17 cellular contexts compared by ENCODE assay signal in genomic region chr4:153532227-153532626, GRCh38.
DNase-seq lines count a peak whose midpoint lies in the region; ATAC-seq lines count a peak whose summit lies in the region.
"Had no signal": no experiment of that assay in that cellular context is flagged by ENCODE, and none has a peak within 500 bp of the region (broad histone marks: within the 10 kb centered on the region; RNA-seq: fewer than 3 reads in every experiment).

No MANE protein-coding gene starts in this region.

- POLR2A ChIA-PET in activated CD8-positive, alpha-beta T cell treated with anti-CD3 and anti-CD28 coated beads, Interleukin-2, amount 10 ng/mL, durations not matched to agents 7 days and 5 days (lab: Charles Lee), result interaction anchor here (0.6 to 1.0 kb wide), 4 partner anchors 9 to 67 kb away, joined by 3 to 5 read pairs (median 3); partner anchors contain the start of gene TMEM131L

- intact Hi-C loops in activated T-helper 1 cell treated with anti-CD3 and anti-CD28 coated beads, Interleukin-12 subunit alpha, Interleukin-12 subunit beta, Interleukin-2, Interleukin-4 antibody, amounts not matched to agents 30 ng/mL and 10 ng/mL and 1 ng/mL, durations not matched to agents 14 hours and 24 hours and 36 hours (cut with micrococcal nuclease), result no loop called here

- no peaks in the 10 kb centered on the region for H3K27me3 Mint-ChIP-seq in stimulated activated naive CD8-positive, alpha-beta T cell treated with anti-CD3 and anti-CD28 coated beads, Interleukin-15, Interleukin-2, amounts not matched to agents 100 ng/mL and 50 ng/mL, for 24 hours
- no peaks in the 10 kb centered on the region for H3K27me3 Mint-ChIP-seq in activated CD8-positive, alpha-beta T cell treated with anti-CD3 and anti-CD28 coated beads, Interleukin-2, amount 10 ng/mL, durations not matched to agents 7 days and 5 days (ENCODE audit: low read depth)
- no peaks in the 10 kb centered on the region for H3K27me3 Mint-ChIP-seq in naive B cell
- peaks cover 3% of the 10 kb centered on the region for H3K27me3 Mint-ChIP-seq in activated T-helper 1 cell treated with anti-CD3 and anti-CD28 coated beads, Interleukin-12 subunit alpha, Interleukin-12 subunit beta, Interleukin-2, Interleukin-4 antibody, amounts not matched to agents 30 ng/mL and 10 ng/mL and 1 ng/mL, durations not matched to agents 14 hours and 24 hours and 36 hours (ENCODE audit: insufficient read depth)
- H3K27me3 Mint-ChIP-seq: activated CD4-positive, alpha-beta T cell treated with anti-CD3 and anti-CD28 coated beads, Interleukin-2, amount 10 ng/mL, durations not matched to agents 24 days and 14 days had no signal

- peak overlapping the region; percentile 52 for H3K4me3 Mint-ChIP-seq in stimulated activated naive CD8-positive, alpha-beta T cell treated with anti-CD3 and anti-CD28 coated beads, Interleukin-15, Interleukin-2, amounts not matched to agents 100 ng/mL and 50 ng/mL, for 24 hours
- no peak overlapping the region for H3K4me3 Mint-ChIP-seq in activated CD8-positive, alpha-beta T cell treated with anti-CD3 and anti-CD28 coated beads, Interleukin-2, amount 10 ng/mL, durations not matched to agents 7 days and 5 days
- H3K4me3 Mint-ChIP-seq in naive B cell, result peak overlapping the region in 2 of 8 donors; percentile 3 to 34
- no peak overlapping the region for H3K4me3 Mint-ChIP-seq in activated T-helper 1 cell treated with anti-CD3 and anti-CD28 coated beads, Interleukin-12 subunit alpha, Interleukin-12 subunit beta, Interleukin-2, Interleukin-4 antibody, amounts not matched to agents 30 ng/mL and 10 ng/mL and 1 ng/mL, durations not matched to agents 14 hours and 24 hours and 36 hours
- H3K4me3 Mint-ChIP-seq: activated CD4-positive, alpha-beta T cell treated with anti-CD3 and anti-CD28 coated beads, Interleukin-2, amount 10 ng/mL, durations not matched to agents 24 days and 14 days; GM23338 had no signal

- H3K4me1 Mint-ChIP-seq in stimulated activated naive CD8-positive, alpha-beta T cell treated with anti-CD3 and anti-CD28 coated beads, Interleukin-15, Interleukin-2, amounts not matched to agents 100 ng/mL and 50 ng/mL, for 24 hours (ENCODE audit: low read depth), result peaks cover 100% of the 10 kb centered on the region
- H3K4me1 Mint-ChIP-seq in activated CD8-positive, alpha-beta T cell treated with anti-CD3 and anti-CD28 coated beads, Interleukin-2, amount 10 ng/mL, durations not matched to agents 7 days and 5 days (ENCODE audit: low read depth), result peaks cover 84% of the 10 kb centered on the region
- peaks cover 76 to 97% (median 87%) of the 10 kb centered on the region in 3 donors for H3K4me1 Mint-ChIP-seq in naive B cell
- H3K4me1 Mint-ChIP-seq in activated T-helper 1 cell treated with anti-CD3 and anti-CD28 coated beads, Interleukin-12 subunit alpha, Interleukin-12 subunit beta, Interleukin-2, Interleukin-4 antibody, amounts not matched to agents 30 ng/mL and 10 ng/mL and 1 ng/mL, durations not matched to agents 14 hours and 24 hours and 36 hours (ENCODE audit: low read depth), result peaks cover 59% of the 10 kb centered on the region

- no peak for DNase-seq in stimulated activated naive CD8-positive, alpha-beta T cell treated with anti-CD3 and anti-CD28 coated beads, Interleukin-15, Interleukin-2, amounts not matched to agents 100 U/mL and 50 U/mL, for 24 hours
- no peak for DNase-seq in activated CD8-positive, alpha-beta T cell treated with anti-CD3 and anti-CD28 coated beads, Interleukin-2, amount 10 ng/mL, durations not matched to agents 7 days and 5 days
- DNase-seq in naive B cell, result no peak
- DNase-seq in activated T-helper 1 cell treated with anti-CD3 and anti-CD28 coated beads, Interleukin-12 subunit alpha, Interleukin-12 subunit beta, Interleukin-2, Interleukin-4 antibody, amounts not matched to agents 30 ng/mL and 10 ng/mL and 1 ng/mL, durations not matched to agents 14 hours and 24 hours and 36 hours (ENCODE audit: low spot score), result no peak
- DNase-seq: activated CD4-positive, alpha-beta T cell treated with anti-CD3 and anti-CD28 coated beads, Interleukin-2, amount 10 ng/mL, durations not matched to agents 24 days and 14 days; activated T-cell treated with anti-CD3 and anti-CD28 coated beads, Interleukin-2, amount 50 U/mL, for 48 hours; amygdala; cerebellar nuclear complex; effector CD8-positive, alpha-beta T cell; mesenchymal stem cell; NCI-H1105; nucleus accumbens had no signal

- ATAC-seq in stimulated activated naive CD8-positive, alpha-beta T cell treated with anti-CD3 and anti-CD28 coated beads, Interleukin-15, Interleukin-2, amounts not matched to agents 100 U/mL and 50 U/mL, for 24 hours, result no peak
- ATAC-seq in activated CD8-positive, alpha-beta T cell treated with anti-CD3 and anti-CD28 coated beads, Interleukin-2, amount 10 ng/mL, durations not matched to agents 7 days and 5 days, result no peak
- ATAC-seq in naive B cell (ENCODE audit: low read depth in 2 of 2) (no peak), HG03039 (IDR thresholded peaks at IDR 0.05; ENCODE audit: unreplicated experiment) (no peak), HG02571 (IDR thresholded peaks at IDR 0.05; ENCODE audit: unreplicated experiment) (no peak)
- ATAC-seq: GM23338, sciatic nerve had no signal

- H3K36me3 Mint-ChIP-seq in stimulated activated naive CD8-positive, alpha-beta T cell treated with anti-CD3 and anti-CD28 coated beads, Interleukin-15, Interleukin-2, amounts not matched to agents 100 ng/mL and 50 ng/mL, for 24 hours (ENCODE audit: low read depth), result peaks cover 44% of the 10 kb centered on the region
- peaks cover 40% of the 10 kb centered on the region for H3K36me3 Mint-ChIP-seq in activated CD8-positive, alpha-beta T cell treated with anti-CD3 and anti-CD28 coated beads, Interleukin-2, amount 10 ng/mL, durations not matched to agents 7 days and 5 days (ENCODE audit: low read depth)
- peaks cover 0 to 8% of the 10 kb centered on the region in 2 donors for H3K36me3 Mint-ChIP-seq in naive B cell
- peaks cover 9% of the 10 kb centered on the region for H3K36me3 Mint-ChIP-seq in activated T-helper 1 cell treated with anti-CD3 and anti-CD28 coated beads, Interleukin-12 subunit alpha, Interleukin-12 subunit beta, Interleukin-2, Interleukin-4 antibody, amounts not matched to agents 30 ng/mL and 10 ng/mL and 1 ng/mL, durations not matched to agents 14 hours and 24 hours and 36 hours (ENCODE audit: low read depth)

- no peaks in the 10 kb centered on the region for H3K9me3 Mint-ChIP-seq in stimulated activated naive CD8-positive, alpha-beta T cell treated with anti-CD3 and anti-CD28 coated beads, Interleukin-15, Interleukin-2, amounts not matched to agents 100 ng/mL and 50 ng/mL, for 24 hours
- no peaks in the 10 kb centered on the region for H3K9me3 Mint-ChIP-seq in activated CD8-positive, alpha-beta T cell treated with anti-CD3 and anti-CD28 coated beads, Interleukin-2, amount 10 ng/mL, durations not matched to agents 7 days and 5 days (ENCODE audit: insufficient read depth)
- H3K9me3 Mint-ChIP-seq in naive B cell, result no peaks in the 10 kb centered on the region
- no peaks in the 10 kb centered on the region for H3K9me3 Mint-ChIP-seq in activated T-helper 1 cell treated with anti-CD3 and anti-CD28 coated beads, Interleukin-12 subunit alpha, Interleukin-12 subunit beta, Interleukin-2, Interleukin-4 antibody, amounts not matched to agents 30 ng/mL and 10 ng/mL and 1 ng/mL, durations not matched to agents 14 hours and 24 hours and 36 hours
- H3K9me3 Mint-ChIP-seq: activated CD4-positive, alpha-beta T cell treated with anti-CD3 and anti-CD28 coated beads, Interleukin-2, amount 10 ng/mL, durations not matched to agents 24 days and 14 days; GM23338 had no signal

- H3K27ac Mint-ChIP-seq in stimulated activated naive CD8-positive, alpha-beta T cell treated with anti-CD3 and anti-CD28 coated beads, Interleukin-15, Interleukin-2, amounts not matched to agents 100 ng/mL and 50 ng/mL, for 24 hours, result peak overlapping the region; percentile 87
- peak overlapping the region; percentile 8 for H3K27ac Mint-ChIP-seq in activated CD8-positive, alpha-beta T cell treated with anti-CD3 and anti-CD28 coated beads, Interleukin-2, amount 10 ng/mL, durations not matched to agents 7 days and 5 days
- H3K27ac Mint-ChIP-seq in naive B cell, result peak overlapping the region; percentile 16 to 89 (median 61)
- H3K27ac Mint-ChIP-seq in activated T-helper 1 cell treated with anti-CD3 and anti-CD28 coated beads, Interleukin-12 subunit alpha, Interleukin-12 subunit beta, Interleukin-2, Interleukin-4 antibody, amounts not matched to agents 30 ng/mL and 10 ng/mL and 1 ng/mL, durations not matched to agents 14 hours and 24 hours and 36 hours, result no peak overlapping the region
- H3K27ac Mint-ChIP-seq: activated CD4-positive, alpha-beta T cell treated with anti-CD3 and anti-CD28 coated beads, Interleukin-2, amount 10 ng/mL, durations not matched to agents 24 days and 14 days; GM23338 had no signal

- CTCF ChIA-PET in activated CD8-positive, alpha-beta T cell treated with anti-CD3 and anti-CD28 coated beads, Interleukin-2, amount 10 ng/mL, durations not matched to agents 7 days and 5 days (lab: Charles Lee), result interaction anchor here (1.1 to 3.5 kb wide), 5 partner anchors 9 to 65 kb away, joined by 3 to 30 read pairs (median 14); partner anchors contain the start of gene TMEM131L
